8 cellular contexts compared by ENCODE assay signal in the genomic region with DNA sequence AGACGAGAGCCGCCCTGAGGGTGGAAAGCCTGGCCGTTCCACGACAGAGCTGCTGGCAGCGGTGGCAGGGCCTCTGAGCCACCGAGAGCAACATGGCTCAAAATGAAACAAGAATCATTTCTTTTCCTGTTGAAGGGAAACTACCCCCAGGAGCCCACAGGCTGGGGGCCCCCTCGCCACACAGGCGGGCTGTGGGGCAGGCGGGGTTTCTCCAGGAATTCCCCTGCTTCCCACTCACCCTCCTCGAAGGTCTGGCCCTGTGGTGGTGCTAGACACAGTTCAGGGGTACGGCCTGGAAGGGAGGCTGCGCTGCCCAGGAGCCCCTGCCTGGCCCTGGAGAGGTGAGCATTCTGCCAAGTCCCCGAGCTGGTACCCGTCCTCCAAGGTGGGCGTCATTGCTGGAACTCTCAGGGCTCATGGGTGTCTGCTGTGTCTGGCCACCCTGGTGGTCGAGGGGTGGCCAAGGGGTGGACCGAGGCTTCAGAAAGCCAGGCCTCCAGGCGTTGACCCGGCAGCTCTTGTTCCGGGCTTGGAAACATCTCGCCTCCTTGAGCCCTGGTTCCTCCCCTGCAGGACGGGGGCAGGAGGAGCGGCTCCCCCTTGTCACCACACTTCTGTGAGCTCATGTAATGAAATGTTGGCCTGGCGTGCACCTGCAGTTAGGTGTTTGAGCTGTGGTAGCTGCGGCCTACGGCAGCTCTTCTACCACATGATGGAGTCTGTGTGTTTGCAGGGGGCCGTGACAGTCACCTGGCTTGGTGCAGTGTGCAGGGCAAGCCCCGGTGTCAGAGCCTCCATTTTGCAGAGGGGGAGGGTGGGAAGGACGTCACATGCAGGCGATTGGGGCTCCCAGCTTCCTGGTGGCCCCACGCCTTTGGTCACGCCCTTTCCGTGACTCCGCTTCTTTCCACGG.
DNase-seq lines count a peak whose midpoint lies in the region; ATAC-seq and TF ChIP-seq lines count a peak whose summit lies in the region.

No MANE protein-coding gene starts in this region.

- CTCF ChIA-PET in activated CD8-positive, alpha-beta T cell treated with anti-CD3 and anti-CD28 coated beads for 36 hours (lab: Charles Lee): interaction anchor here (0.6 to 3.5 kb wide), 8 partner anchors 9 to 220 kb away, joined by 3 to 23 read pairs (median 4); no protein-coding TSS in a partner anchor

- peak; percentile 49 for TF ChIP-seq POLR2A in GM18526 (IDR thresholded peaks at IDR 0.05; ENCODE audit: extremely low read depth, insufficient read length)

- DNase-seq in activated CD8-positive, alpha-beta T cell treated with anti-CD3 and anti-CD28 coated beads for 36 hours: peak; percentile 92
- DNase-seq in naive B cell: peak; percentile 67
- DNase-seq in T1000 (lab: John Stamatoyannopoulos, UW): no peak
- no peak for DNase-seq in NAMALWA (ENCODE audit: low spot score)
- no peak for DNase-seq in substantia nigra (lab: John Stamatoyannopoulos, UW)
- no peak for DNase-seq in HuH-7.5 (ENCODE audit: low spot score)

- peak; percentile 41 for ATAC-seq in HG02970 (IDR thresholded peaks at IDR 0.05; ENCODE audit: low FRiP score, unreplicated experiment)
- peak; percentile 57 for ATAC-seq in activated CD8-positive, alpha-beta T cell treated with anti-CD3 and anti-CD28 coated beads for 36 hours
- ATAC-seq in naive B cell (ENCODE audit: low read depth in 2 of 2): peak; percentile 45 to 48

- peaks cover 8% of the 10 kb centered on the region for H3K36me3 Mint-ChIP-seq in activated CD8-positive, alpha-beta T cell treated with anti-CD3 and anti-CD28 coated beads for 36 hours (ENCODE audit: low read depth)
- H3K36me3 Mint-ChIP-seq in naive B cell: no peaks in the 10 kb centered on the region

- H3K27ac Mint-ChIP-seq in activated CD8-positive, alpha-beta T cell treated with anti-CD3 and anti-CD28 coated beads for 36 hours: peak overlapping the region; percentile 99
- H3K27ac Mint-ChIP-seq in naive B cell: peak overlapping the region; percentile 95 to 99 (median 97)

- peaks cover 4% of the 10 kb centered on the region for H3K27me3 Mint-ChIP-seq in activated CD8-positive, alpha-beta T cell treated with anti-CD3 and anti-CD28 coated beads for 36 hours
- H3K27me3 Mint-ChIP-seq in naive B cell: no peaks in the 10 kb centered on the region

- peaks cover 65% of the 10 kb centered on the region for H3K4me1 Mint-ChIP-seq in activated CD8-positive, alpha-beta T cell treated with anti-CD3 and anti-CD28 coated beads for 36 hours (ENCODE audit: low read depth)
- peaks cover 32 to 66% (median 65%) of the 10 kb centered on the region in 3 donors for H3K4me1 Mint-ChIP-seq in naive B cell

- TF ChIP-seq CTCF in activated CD8-positive, alpha-beta T cell treated with anti-CD3 and anti-CD28 coated beads for 36 hours (IDR thresholded peaks at IDR 0.05): no peak

- peaks cover 4% of the 10 kb centered on the region for H3K9me3 Mint-ChIP-seq in activated CD8-positive, alpha-beta T cell treated with anti-CD3 and anti-CD28 coated beads for 36 hours
- H3K9me3 Mint-ChIP-seq in naive B cell: peaks cover 0 to 5% (median 3%) of the 10 kb centered on the region in 7 donors

- POLR2A ChIA-PET in activated CD8-positive, alpha-beta T cell treated with anti-CD3 and anti-CD28 coated beads for 36 hours (lab: Charles Lee): interaction anchor here (0.5 to 3.4 kb wide), 15 partner anchors 10 to 227 kb away, joined by 3 to 28 read pairs (median 3); partner anchors contain the start of gene RNU6ATAC

- no peak overlapping the region for H3K27ac ChIP-seq in substantia nigra (ENCODE audit: low read depth, low read length, poor library complexity, severe bottlenecking)

- H3K4me3 Mint-ChIP-seq in activated CD8-positive, alpha-beta T cell treated with anti-CD3 and anti-CD28 coated beads for 36 hours: peak overlapping the region; percentile 77
- H3K4me3 Mint-ChIP-seq in naive B cell: peak overlapping the region; percentile 44 to 88 (median 78)

- intact Hi-C loops in activated CD8-positive, alpha-beta T cell treated with anti-CD3 and anti-CD28 coated beads for 36 hours (cut with micrococcal nuclease): no loop called here

Comparison
In these comparisons a context has a peak if more than half of its experiments do, and no peak if none do; other contexts are left out.
1. DNase-seq: peak in activated CD8-positive, alpha-beta T cell treated with anti-CD3 and anti-CD28 coated beads for 36 hours (single experiment) and naive B cell (single experiment); none in T1000 (single experiment), NAMALWA (single experiment), substantia nigra (0 of 49) and HuH-7.5 (single experiment).
2. Peak in every context shown above with its lines, with median percentiles within 50 percentile points of each other: ATAC-seq.